17 cellular contexts compared by ENCODE assay signal in the genomic region with DNA sequence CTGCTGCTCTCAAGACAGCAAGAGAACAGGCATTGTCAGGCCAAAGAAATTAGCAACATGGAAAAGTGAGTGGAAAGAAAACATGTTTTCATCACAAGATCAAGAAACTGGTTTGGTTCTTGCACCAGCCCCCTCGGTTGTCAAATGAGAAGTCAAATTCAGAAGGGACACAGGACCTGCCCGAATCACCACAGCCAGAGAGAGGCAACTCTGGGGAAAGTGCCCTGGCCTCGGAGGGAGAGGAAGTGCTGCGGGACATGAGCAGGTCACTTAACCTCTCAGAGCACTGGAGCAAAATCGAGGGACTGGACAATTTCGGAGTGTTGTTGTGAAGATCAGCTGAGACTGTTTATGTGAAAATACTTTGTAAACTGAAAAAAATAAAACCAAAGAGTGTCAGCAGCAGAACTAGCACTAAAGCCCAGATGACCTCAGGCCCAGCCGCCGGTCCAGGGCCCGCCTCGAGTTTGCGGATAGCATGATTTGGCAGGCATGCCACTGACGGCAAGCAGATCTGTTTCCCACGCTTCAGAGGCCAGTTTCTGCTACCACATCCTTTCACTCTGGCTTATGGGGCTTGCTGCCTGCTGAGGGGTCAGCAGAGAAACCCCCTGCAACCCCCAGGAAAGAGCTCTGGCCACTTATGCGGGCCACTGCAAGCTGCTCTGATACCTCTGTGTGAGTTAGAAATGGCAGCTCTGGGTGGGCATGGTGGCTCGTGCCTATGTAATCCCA. TPM values are rescaled to one million over a fixed set of nuclear protein-coding genes. Genes with fewer than 3 reads are reported as not detected.
DNase-seq lines count a peak whose midpoint lies in the region; ATAC-seq and TF ChIP-seq lines count a peak whose summit lies in the region.
"Had no signal": no experiment of that assay in that cellular context is flagged by ENCODE, and none has a peak within 500 bp of the region (broad histone marks: within the 10 kb centered on the region; RNA-seq: fewer than 3 reads in every experiment).

No MANE protein-coding gene starts in this region.

- H3K27me3 ChIP-seq in CD4-positive, alpha-beta memory T cell (ENCODE audit: insufficient read depth, low read length): no peaks in the 10 kb centered on the region

- H3K27ac ChIP-seq in CD4-positive, alpha-beta memory T cell (ENCODE audit: low read depth, low read length): peak overlapping the region; percentile 55

- peaks cover 99% of the 10 kb centered on the region for H3K4me1 ChIP-seq in CD4-positive, alpha-beta memory T cell (ENCODE audit: insufficient read depth, low read length)

- H3K36me3 Mint-ChIP-seq in CD4-positive, alpha-beta memory T cell: peaks cover 15 to 68% of the 10 kb centered on the region in 2 donors
- H3K36me3 Mint-ChIP-seq in T-helper 17 cell (ENCODE audit: low read depth): peaks cover 2% of the 10 kb centered on the region
- peaks cover 79% of the 10 kb centered on the region for H3K36me3 Mint-ChIP-seq in effector memory CD8-positive, alpha-beta T cell (ENCODE audit: insufficient read depth)
- H3K36me3 Mint-ChIP-seq in nephron progenitor cell (ENCODE audit: low read depth): no peaks in the 10 kb centered on the region
- H3K36me3 Mint-ChIP-seq: brain; stimulated activated memory B cell treated with anti-CD40 and anti-IgM and Interleukin-4, amounts not matched to agents 10 μg/mL and 1 μg/mL and 100 μg/mL, for 72 hours had no signal

- peak overlapping the region; percentile 52 to 100 (median 94) for H3K27ac Mint-ChIP-seq in CD4-positive, alpha-beta memory T cell
- peak overlapping the region; percentile 98 for H3K27ac Mint-ChIP-seq in T-helper 17 cell
- H3K27ac Mint-ChIP-seq in effector memory CD8-positive, alpha-beta T cell: peak overlapping the region; percentile 89 to 95
- H3K27ac Mint-ChIP-seq in nephron progenitor cell: peak overlapping the region; percentile 8
- H3K27ac Mint-ChIP-seq: stimulated activated memory B cell treated with anti-CD40 and anti-IgM and Interleukin-4, amounts not matched to agents 10 μg/mL and 1 μg/mL and 100 μg/mL, for 72 hours had no signal

- no peak overlapping the region for H3K4me3 ChIP-seq in CD4-positive, alpha-beta memory T cell (ENCODE audit: low read length in 2 of 2)

- no peak for ATAC-seq in T-helper 17 cell
- ATAC-seq in effector memory CD8-positive, alpha-beta T cell (replicated peaks): peak; percentile 41
- no peak for ATAC-seq in HG03565 (IDR thresholded peaks at IDR 0.05; ENCODE audit: unreplicated experiment)
- no peak for ATAC-seq in HG03571 (IDR thresholded peaks at IDR 0.05; ENCODE audit: unreplicated experiment)
- ATAC-seq: stimulated activated memory B cell treated with anti-CD40 and anti-IgM and Interleukin-4, amounts not matched to agents 10 μg/mL and 1 μg/mL and 100 μg/mL, for 72 hours had no signal

- CTCF ChIA-PET in CD4-positive, alpha-beta memory T cell (lab: Charles Lee; ENCODE audit: partially characterized antibody): interaction anchor here (1.0 to 4.5 kb wide), 2 partner anchors 33 to 43 kb away, joined by 4 to 24 read pairs; no protein-coding TSS in a partner anchor

- H3K4me3 Mint-ChIP-seq in CD4-positive, alpha-beta memory T cell: peak overlapping the region; percentile 38 to 89 (median 75)
- peak overlapping the region; percentile 83 for H3K4me3 Mint-ChIP-seq in T-helper 17 cell
- peak overlapping the region; percentile 77 to 79 for H3K4me3 Mint-ChIP-seq in effector memory CD8-positive, alpha-beta T cell
- H3K4me3 Mint-ChIP-seq in nephron progenitor cell: no peak overlapping the region
- H3K4me3 Mint-ChIP-seq: stimulated activated memory B cell treated with anti-CD40 and anti-IgM and Interleukin-4, amounts not matched to agents 10 μg/mL and 1 μg/mL and 100 μg/mL, for 72 hours had no signal

- peaks cover 11% of the 10 kb centered on the region for H3K36me3 ChIP-seq in CD4-positive, alpha-beta memory T cell (ENCODE audit: insufficient read depth, low read length)

- no peak for TF ChIP-seq CTCF in nephron progenitor cell (IDR thresholded peaks at IDR 0.05)

- peak in 1 of 5 donors; percentile 46 for DNase-seq in CD4-positive, alpha-beta memory T cell
- DNase-seq in T-helper 17 cell (no peak), nephron progenitor cell (no peak), Kasumi-1 (lab: John Stamatoyannopoulos, UW) (no peak), middle frontal gyrus (ENCODE audit: extremely low spot score, low spot score) (no peak)
- DNase-seq in effector memory CD8-positive, alpha-beta T cell: peak in 2 of 3 experiments; percentile 30 to 34
- DNase-seq: C1 segment of cervical spinal cord; hypothalamus; mesendoderm; NCI-H1417; RPMI8226; stimulated activated CD4-positive, alpha-beta T cell treated with anti-CD3 and anti-CD28 coated beads, Interleukin-2, amount 100 ng/mL, for 48 hours; T1000 had no signal

- H3K9me3 ChIP-seq in CD4-positive, alpha-beta memory T cell (ENCODE audit: control insufficient read depth in 1 of 2, low read length in 2 of 2): no peaks in the 10 kb centered on the region
- H3K9me3 ChIP-seq in T-helper 17 cell (ENCODE audit: control insufficient read depth, low read length, poor library complexity, severe bottlenecking): no peaks in the 10 kb centered on the region

- no peaks in the 10 kb centered on the region for H3K27me3 Mint-ChIP-seq in CD4-positive, alpha-beta memory T cell
- H3K27me3 Mint-ChIP-seq in T-helper 17 cell (no peaks in the 10 kb centered on the region), nephron progenitor cell (ENCODE audit: low read depth, poor library complexity) (peaks cover 3% of the 10 kb centered on the region)
- no peaks in the 10 kb centered on the region for H3K27me3 Mint-ChIP-seq in effector memory CD8-positive, alpha-beta T cell

- intact Hi-C loops in CD4-positive, alpha-beta memory T cell (cut with micrococcal nuclease): no loop called here

- H3K9me3 Mint-ChIP-seq in CD4-positive, alpha-beta memory T cell: no peaks in the 10 kb centered on the region
- H3K9me3 Mint-ChIP-seq in effector memory CD8-positive, alpha-beta T cell: no peaks in the 10 kb centered on the region
- no peaks in the 10 kb centered on the region for H3K9me3 Mint-ChIP-seq in nephron progenitor cell
- H3K9me3 Mint-ChIP-seq: stimulated activated memory B cell treated with anti-CD40 and anti-IgM and Interleukin-4, amounts not matched to agents 10 μg/mL and 1 μg/mL and 100 μg/mL, for 72 hours had no signal

- POLR2A ChIA-PET in CD4-positive, alpha-beta memory T cell (lab: Charles Lee; ENCODE audit: partially characterized antibody): interaction anchor here (1.1 to 9.8 kb wide), 7 partner anchors 13 to 48 kb away, joined by 3 to 137 read pairs (median 5); partner anchors contain the start of gene CD247

- H3K4me1 Mint-ChIP-seq in CD4-positive, alpha-beta memory T cell: peaks cover 76 to 100% (median 90%) of the 10 kb centered on the region in 4 donors
- H3K4me1 Mint-ChIP-seq in T-helper 17 cell (peaks cover 70% of the 10 kb centered on the region), nephron progenitor cell (peaks cover 67% of the 10 kb centered on the region)
- peaks cover 77 to 96% of the 10 kb centered on the region in 2 donors for H3K4me1 Mint-ChIP-seq in effector memory CD8-positive, alpha-beta T cell (ENCODE audit: low read depth in 2 of 2)
- H3K4me1 Mint-ChIP-seq: stimulated activated memory B cell treated with anti-CD40 and anti-IgM and Interleukin-4, amounts not matched to agents 10 μg/mL and 1 μg/mL and 100 μg/mL, for 72 hours had no signal

RNA-seq across cellular contexts. Expression of gene CD247, which starts 32.1 kb away (rescaled TPM):
- 100 to 1,000 TPM; 340 to 341 TPM for total RNA-seq in CD4-positive, alpha-beta memory T cell
- 100 to 1,000 TPM; 260 to 404 TPM for polyA plus RNA-seq in CD4-positive, alpha-beta memory T cell
- 100 to 1,000 TPM; 265 to 295 TPM for total RNA-seq in T-helper 17 cell

Comparison
In these comparisons a context has a peak if more than half of its experiments do, and no peak if none do; other contexts are left out.
1. DNase-seq: peak in effector memory CD8-positive, alpha-beta T cell (2 of 3); none in T-helper 17 cell (0 of 3), nephron progenitor cell (single experiment), Kasumi-1 (0 of 2) and middle frontal gyrus (single experiment).
2. H3K27ac Mint-ChIP-seq: peak in every context shown above with its lines; median percentile 98 in T-helper 17 cell; 94 in CD4-positive, alpha-beta memory T cell; 92 in effector memory CD8-positive, alpha-beta T cell; 8 in nephron progenitor cell.